Comparison of ENCODE assay signal across 28 cellular contexts in the genomic region with DNA sequence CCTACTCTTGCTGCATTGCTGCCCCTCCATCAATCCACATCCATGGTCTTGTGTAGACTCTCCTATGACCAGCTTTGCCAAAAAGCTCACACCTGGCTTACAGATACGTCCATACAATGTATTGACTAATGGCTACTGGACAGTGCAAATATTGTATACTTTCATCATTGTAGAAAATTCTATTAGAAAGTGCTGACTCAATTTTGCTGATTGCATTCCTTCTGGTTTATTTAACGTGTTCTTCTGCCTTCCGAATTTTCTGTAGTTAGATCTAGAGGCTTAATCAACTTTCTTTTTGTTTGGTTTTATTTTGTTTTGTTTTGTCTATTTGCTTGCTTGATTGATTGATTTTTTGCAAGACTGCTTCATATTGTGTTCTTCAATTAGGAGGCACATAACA.
"Had no signal": no experiment of that assay in that cellular context is flagged by ENCODE, and none has a peak within 500 bp of the region (broad histone marks: within the 10 kb centered on the region; RNA-seq: fewer than 3 reads in every experiment).

No MANE protein-coding gene starts in this region.

- H3K36me3 ChIP-seq: colonic mucosa, esophagus muscularis mucosa, gastrocnemius medialis, gastroesophageal sphincter, heart left ventricle, heart right ventricle had no signal

- H3K4me3 Mint-ChIP-seq: dendritic cell treated with granulocyte-macrophage colony-stimulating factor and Interleukin-4, amounts not matched to agents 40 ng/mL and 50 ng/mL, for 4 days; effector memory CD8-positive, alpha-beta T cell; endodermal cell had no signal

- H3K9me3 Mint-ChIP-seq: effector memory CD8-positive, alpha-beta T cell; endodermal cell had no signal

- H3K27ac Mint-ChIP-seq: dendritic cell treated with granulocyte-macrophage colony-stimulating factor and Interleukin-4, amounts not matched to agents 40 ng/mL and 50 ng/mL, for 4 days; effector memory CD8-positive, alpha-beta T cell; endodermal cell had no signal

- H3K9me3 ChIP-seq: colonic mucosa, esophagus muscularis mucosa, gastrocnemius medialis, gastroesophageal sphincter, heart left ventricle had no signal

- FAIRE-seq: colon, endometrium, endothelial cell of umbilical vein, frontal cortex had no signal

- H3K27ac ChIP-seq: colonic mucosa, coronary artery, dorsolateral prefrontal cortex, epithelial cell of prostate, esophagus muscularis mucosa, foreskin keratinocyte, gastrocnemius medialis, gastroesophageal sphincter, heart left ventricle, heart right ventricle had no signal

- H3K4me1 Mint-ChIP-seq: endodermal cell had no signal

- H3K4me1 ChIP-seq: colonic mucosa, esophagus muscularis mucosa, foreskin keratinocyte, gastrocnemius medialis, gastroesophageal sphincter, heart left ventricle, heart right ventricle had no signal

- ATAC-seq: effector memory CD8-positive, alpha-beta T cell; esophagus mucosa; foreskin keratinocyte; gastrocnemius medialis; gastroesophageal sphincter; heart left ventricle; heart right ventricle had no signal

- H3K4me3 ChIP-seq: colonic mucosa, coronary artery, dorsolateral prefrontal cortex, esophagus muscularis mucosa, gastrocnemius medialis, gastroesophageal sphincter, heart left ventricle, heart right ventricle had no signal

- H3K27me3 ChIP-seq: colonic mucosa, gastrocnemius medialis, heart left ventricle had no signal

- DNase-seq: colonic mucosa; cortex of kidney; dermis blood vessel endothelial cell; dorsolateral prefrontal cortex; effector CD4-positive, alpha-beta T cell; effector CD8-positive, alpha-beta T cell; effector memory CD4-positive, alpha-beta T cell; effector memory CD8-positive, alpha-beta T cell; endodermal cell; erythroblast; foreskin fibroblast; foreskin keratinocyte; foreskin melanocyte; gastrocnemius medialis; glutamatergic neuron; head of caudate nucleus; heart left ventricle; heart right ventricle had no signal
